19 cellular contexts compared by ENCODE assay signal in genomic region chr6:7921071-7921470, GRCh38.
"Had no signal": no experiment of that assay in that cellular context is flagged by ENCODE, and none has a peak within 500 bp of the region (broad histone marks: within the 10 kb centered on the region; RNA-seq: fewer than 3 reads in every experiment).

No MANE protein-coding gene starts in this region.

- H3K4me3 ChIP-seq: dorsolateral prefrontal cortex, heart right ventricle, left lung, neural progenitor cell, right lobe of liver, thoracic aorta, tibial nerve, upper lobe of left lung had no signal

- H3K36me3 ChIP-seq: heart right ventricle, left lung, neural progenitor cell, right lobe of liver, thoracic aorta, tibial nerve, upper lobe of left lung had no signal

- H3K27ac ChIP-seq: foreskin keratinocyte, heart right ventricle, left lung, neural progenitor cell, parathyroid adenoma, right lobe of liver, thoracic aorta, tibial nerve, upper lobe of left lung had no signal

- DNase-seq: dorsolateral prefrontal cortex; effector CD4-positive, alpha-beta T cell; glutamatergic neuron; heart right ventricle; hippocampal formation; left cardiac atrium; left lung; mesendoderm; midbrain; naive thymus-derived CD4-positive, alpha-beta T cell; right lobe of liver; stimulated activated CD4-positive, alpha-beta T cell treated with anti-CD3 and anti-CD28 coated beads, Interleukin-2, amount 100 ng/mL, for 48 hours; stimulated activated naive B cell treated with anti-CD40 and anti-IgM and Interleukin-4, amounts not matched to agents 10 μg/mL and 1 μg/mL and 100 μg/mL, for 72 hours; upper lobe of left lung had no signal

- H3K9me3 ChIP-seq: right lobe of liver had no signal

- H3K4me1 ChIP-seq: left lung, parathyroid adenoma, right lobe of liver had no signal

- H3K27me3 ChIP-seq: dorsolateral prefrontal cortex, left lung, neural progenitor cell, right lobe of liver, tibial nerve, upper lobe of left lung had no signal
